Comparison of ENCODE assay signal across 1 cellular context in the genomic region with DNA sequence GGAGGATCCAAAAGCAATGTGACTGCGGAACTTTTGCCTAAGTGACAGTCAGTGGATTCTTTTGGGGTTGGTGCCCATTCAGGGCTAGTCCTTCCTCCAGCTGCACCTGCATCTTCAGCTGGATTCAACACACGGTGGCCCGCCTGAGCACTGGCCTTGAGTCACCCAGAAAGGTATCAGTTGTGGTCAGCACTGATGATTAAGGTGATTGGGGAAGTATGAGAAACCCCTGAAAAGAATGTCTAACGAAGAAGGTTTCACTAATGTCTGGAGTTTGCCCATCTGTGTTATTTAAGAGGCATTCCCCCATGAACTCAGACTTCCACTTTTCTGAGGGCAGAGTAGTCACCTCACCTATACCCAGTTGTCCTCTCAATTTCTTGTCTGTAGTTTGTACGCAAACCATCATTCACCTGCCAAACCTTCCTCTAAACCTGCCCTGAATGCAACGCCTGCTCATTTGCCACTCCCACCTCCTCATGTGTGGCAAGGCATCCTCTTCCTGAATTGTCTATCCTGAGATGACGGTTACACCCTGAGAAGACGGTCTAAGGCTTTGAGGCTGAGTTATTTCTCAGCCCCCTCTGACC.
A peak's percentile ranks its signal among the peaks of the same experiment; 100 is the strongest.
TF ChIP-seq lines count a peak whose summit lies in the region.

No MANE protein-coding gene starts in this region.

TF ChIP-seq in K562, 482 proteins besides CTCF, POLR2A, EP300 and RAD21 (continued from another document):
- TF ChIP-seq, protein P1, sequence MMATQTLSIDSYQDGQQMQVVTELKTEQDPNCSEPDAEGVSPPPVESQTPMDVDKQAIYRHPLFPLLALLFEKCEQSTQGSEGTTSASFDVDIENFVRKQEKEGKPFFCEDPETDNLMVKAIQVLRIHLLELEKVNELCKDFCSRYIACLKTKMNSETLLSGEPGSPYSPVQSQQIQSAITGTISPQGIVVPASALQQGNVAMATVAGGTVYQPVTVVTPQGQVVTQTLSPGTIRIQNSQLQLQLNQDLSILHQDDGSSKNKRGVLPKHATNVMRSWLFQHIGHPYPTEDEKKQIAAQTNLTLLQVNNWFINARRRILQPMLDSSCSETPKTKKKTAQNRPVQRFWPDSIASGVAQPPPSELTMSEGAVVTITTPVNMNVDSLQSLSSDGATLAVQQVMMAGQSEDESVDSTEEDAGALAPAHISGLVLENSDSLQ (IDR thresholded peaks at IDR 0.05): no peak
- TF ChIP-seq MIER1 (IDR thresholded peaks at IDR 0.05; ENCODE audit: low read depth): no peak
- TF ChIP-seq, protein P2, sequence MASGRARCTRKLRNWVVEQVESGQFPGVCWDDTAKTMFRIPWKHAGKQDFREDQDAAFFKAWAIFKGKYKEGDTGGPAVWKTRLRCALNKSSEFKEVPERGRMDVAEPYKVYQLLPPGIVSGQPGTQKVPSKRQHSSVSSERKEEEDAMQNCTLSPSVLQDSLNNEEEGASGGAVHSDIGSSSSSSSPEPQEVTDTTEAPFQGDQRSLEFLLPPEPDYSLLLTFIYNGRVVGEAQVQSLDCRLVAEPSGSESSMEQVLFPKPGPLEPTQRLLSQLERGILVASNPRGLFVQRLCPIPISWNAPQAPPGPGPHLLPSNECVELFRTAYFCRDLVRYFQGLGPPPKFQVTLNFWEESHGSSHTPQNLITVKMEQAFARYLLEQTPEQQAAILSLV (tag; IDR thresholded peaks at IDR 0.05): no peak
- peak; percentile 67; the same call in 1 of the 2 replicates for TF ChIP-seq SPI1 (IDR thresholded peaks at IDR 0.05; ENCODE audit: borderline replicate concordance, low read depth, low read length)
